9 cellular contexts compared by ENCODE assay signal in the genomic region with DNA sequence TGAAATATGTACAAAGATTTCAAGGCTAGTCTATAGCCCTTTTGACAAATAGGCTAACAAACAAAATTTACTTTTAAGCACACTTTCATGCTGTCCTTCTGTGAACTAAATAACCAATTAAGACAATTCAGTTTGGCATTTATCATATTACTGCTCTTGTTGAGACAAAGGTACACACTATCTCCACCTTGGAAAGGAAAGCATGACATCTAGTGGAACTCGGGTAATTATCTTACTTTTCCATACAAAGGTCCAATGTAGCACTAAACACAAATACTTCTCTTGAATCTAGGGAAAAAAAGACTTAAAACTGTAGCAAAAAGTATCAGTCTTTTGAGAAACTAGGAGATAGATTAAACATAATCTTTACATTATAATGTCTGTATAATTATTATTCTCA.
DNase-seq lines count a peak whose midpoint lies in the region; ATAC-seq and TF ChIP-seq lines count a peak whose summit lies in the region.
"Had no signal": no experiment of that assay in that cellular context is flagged by ENCODE, and none has a peak within 500 bp of the region (broad histone marks: within the 10 kb centered on the region; RNA-seq: fewer than 3 reads in every experiment).

No MANE protein-coding gene starts in this region.

- no peaks in the 10 kb centered on the region for H3K4me1 ChIP-seq in smooth muscle cell (ENCODE audit: low read depth)

- H3K9me3 ChIP-seq in smooth muscle cell (replicated peaks; ENCODE audit: low read depth), result no peaks in the 10 kb centered on the region

- peak; percentile 12 for TF ChIP-seq CTCF in activated CD8-positive, alpha-beta T cell treated with anti-CD3 and anti-CD28 coated beads for 36 hours (IDR thresholded peaks at IDR 0.05)
- TF ChIP-seq CTCF in chondrocyte (IDR thresholded peaks at IDR 0.05) (peak; percentile 84), smooth muscle cell (IDR thresholded peaks at IDR 0.05; ENCODE audit: borderline replicate concordance, insufficient read depth, poor library complexity, severe bottlenecking) (peak; percentile 11)

- H3K27ac ChIP-seq in smooth muscle cell (ENCODE audit: low read depth), result no peak overlapping the region

- H3F3A ChIP-seq in smooth muscle cell (ENCODE audit: low read depth), result no peaks in the 10 kb centered on the region

- no peak overlapping the region for H3K9ac ChIP-seq in smooth muscle cell (ENCODE audit: low read depth)

- H3K4me3 Mint-ChIP-seq in activated CD8-positive, alpha-beta T cell treated with anti-CD3 and anti-CD28 coated beads for 36 hours, result no peak overlapping the region
- no peak overlapping the region for H3K4me3 Mint-ChIP-seq in activated CD8-positive, alpha-beta T cell treated with anti-CD3 and anti-CD28 coated beads, Interleukin-2, amount 10 ng/mL, durations not matched to agents 7 days and 5 days
- no peak overlapping the region for H3K4me3 Mint-ChIP-seq in chondrocyte (ENCODE audit: unreplicated experiment)

- no peak for ATAC-seq in activated CD8-positive, alpha-beta T cell treated with anti-CD3 and anti-CD28 coated beads for 36 hours
- ATAC-seq in activated CD8-positive, alpha-beta T cell treated with anti-CD3 and anti-CD28 coated beads, Interleukin-2, amount 10 ng/mL, durations not matched to agents 7 days and 5 days, result no peak

- CTCF ChIA-PET in activated CD8-positive, alpha-beta T cell treated with anti-CD3 and anti-CD28 coated beads for 36 hours (lab: Charles Lee), result no interaction called here
- CTCF ChIA-PET in activated CD8-positive, alpha-beta T cell treated with anti-CD3 and anti-CD28 coated beads, Interleukin-2, amount 10 ng/mL, durations not matched to agents 7 days and 5 days (lab: Charles Lee), result no interaction called here

- intact Hi-C loops in activated CD8-positive, alpha-beta T cell treated with anti-CD3 and anti-CD28 coated beads for 36 hours (cut with micrococcal nuclease), result loop anchor here (10.0 kb wide), 1 partner anchor 128 kb away; the partner anchor contains the start of gene CD226

- POLR2A ChIA-PET in activated CD8-positive, alpha-beta T cell treated with anti-CD3 and anti-CD28 coated beads for 36 hours (lab: Charles Lee), result no interaction called here
- POLR2A ChIA-PET in activated CD8-positive, alpha-beta T cell treated with anti-CD3 and anti-CD28 coated beads, Interleukin-2, amount 10 ng/mL, durations not matched to agents 7 days and 5 days (lab: Charles Lee), result no interaction called here

- H3K27ac Mint-ChIP-seq in activated CD8-positive, alpha-beta T cell treated with anti-CD3 and anti-CD28 coated beads for 36 hours, result no peak overlapping the region
- no peak overlapping the region for H3K27ac Mint-ChIP-seq in activated CD8-positive, alpha-beta T cell treated with anti-CD3 and anti-CD28 coated beads, Interleukin-2, amount 10 ng/mL, durations not matched to agents 7 days and 5 days
- no peak overlapping the region for H3K27ac Mint-ChIP-seq in chondrocyte (ENCODE audit: unreplicated experiment)

- peaks cover 9% of the 10 kb centered on the region for H3K36me3 Mint-ChIP-seq in activated CD8-positive, alpha-beta T cell treated with anti-CD3 and anti-CD28 coated beads for 36 hours (ENCODE audit: low read depth)
- H3K36me3 Mint-ChIP-seq in activated CD8-positive, alpha-beta T cell treated with anti-CD3 and anti-CD28 coated beads, Interleukin-2, amount 10 ng/mL, durations not matched to agents 7 days and 5 days (ENCODE audit: low read depth), result peaks cover 24% of the 10 kb centered on the region
- no peaks in the 10 kb centered on the region for H3K36me3 Mint-ChIP-seq in chondrocyte (ENCODE audit: low read depth)

- no peaks in the 10 kb centered on the region for H3K27me3 Mint-ChIP-seq in activated CD8-positive, alpha-beta T cell treated with anti-CD3 and anti-CD28 coated beads for 36 hours
- no peaks in the 10 kb centered on the region for H3K27me3 Mint-ChIP-seq in activated CD8-positive, alpha-beta T cell treated with anti-CD3 and anti-CD28 coated beads, Interleukin-2, amount 10 ng/mL, durations not matched to agents 7 days and 5 days (ENCODE audit: low read depth)
- H3K27me3 Mint-ChIP-seq in chondrocyte (ENCODE audit: low read depth), result no peaks in the 10 kb centered on the region

- H3K4me3 ChIP-seq in smooth muscle cell, result no peak overlapping the region

- no peaks in the 10 kb centered on the region for H3K79me2 ChIP-seq in smooth muscle cell (ENCODE audit: low read depth)

- no peak overlapping the region for H3K4me2 ChIP-seq in smooth muscle cell

- H3K4me1 Mint-ChIP-seq in activated CD8-positive, alpha-beta T cell treated with anti-CD3 and anti-CD28 coated beads for 36 hours (ENCODE audit: low read depth), result peaks cover 10% of the 10 kb centered on the region
- peaks cover 14% of the 10 kb centered on the region for H3K4me1 Mint-ChIP-seq in activated CD8-positive, alpha-beta T cell treated with anti-CD3 and anti-CD28 coated beads, Interleukin-2, amount 10 ng/mL, durations not matched to agents 7 days and 5 days (ENCODE audit: low read depth)
- H3K4me1 Mint-ChIP-seq in chondrocyte (ENCODE audit: low read depth), result peaks cover 12% of the 10 kb centered on the region

- H3K36me3 ChIP-seq in smooth muscle cell (ENCODE audit: low read depth), result no peaks in the 10 kb centered on the region

- 89% methylated on average over 1 of the region's 1 CpG for WGBS in smooth muscle cell (ENCODE audit: low lambda C conversion rate)

- no peak for DNase-seq in activated CD8-positive, alpha-beta T cell treated with anti-CD3 and anti-CD28 coated beads for 36 hours
- DNase-seq in activated CD8-positive, alpha-beta T cell treated with anti-CD3 and anti-CD28 coated beads, Interleukin-2, amount 10 ng/mL, durations not matched to agents 7 days and 5 days, result no peak
- DNase-seq in NCI-H1105 (lab: John Stamatoyannopoulos, UW) (peak; percentile 70), chondrocyte (ENCODE audit: low spot score) (no peak), smooth muscle cell (lab: John Stamatoyannopoulos, UW; ENCODE audit: unreplicated experiment) (no peak), cerebellum (ENCODE audit: low spot score) (no peak), GM19240 (ENCODE audit: insufficient read length, low spot score) (no peak), germinal center (ENCODE audit: low spot score) (no peak)
- DNase-seq: NCI-H226 had no signal

- H3K27me3 ChIP-seq in smooth muscle cell (ENCODE audit: low read depth), result no peaks in the 10 kb centered on the region

- no peaks in the 10 kb centered on the region for H4K20me1 ChIP-seq in smooth muscle cell (ENCODE audit: low read depth)

- no peaks in the 10 kb centered on the region for H3K9me3 Mint-ChIP-seq in activated CD8-positive, alpha-beta T cell treated with anti-CD3 and anti-CD28 coated beads for 36 hours
- no peaks in the 10 kb centered on the region for H3K9me3 Mint-ChIP-seq in activated CD8-positive, alpha-beta T cell treated with anti-CD3 and anti-CD28 coated beads, Interleukin-2, amount 10 ng/mL, durations not matched to agents 7 days and 5 days (ENCODE audit: insufficient read depth)
- H3K9me3 Mint-ChIP-seq in chondrocyte (ENCODE audit: low read depth), result no peaks in the 10 kb centered on the region

- H2AFZ ChIP-seq in smooth muscle cell (ENCODE audit: low read depth), result no peak overlapping the region

Comparison
In these comparisons a context has a peak if more than half of its experiments do, and no peak if none do; other contexts are left out.
1. CTCF ChIP-seq: peak in every context shown above with its lines; median percentile 84 in chondrocyte; 12 in activated CD8-positive, alpha-beta T cell treated with anti-CD3 and anti-CD28 coated beads for 36 hours; 11 in smooth muscle cell.